In genomic region chr7:105602325-105603305, GRCh38 we compare ENCODE assay signal across 2 cellular contexts.
TF ChIP-seq lines count a peak whose summit lies in the region.

No MANE protein-coding gene starts in this region.

TF ChIP-seq in IMR-90, 13 proteins besides CTCF, POLR2A, EP300 and RAD21:
- TF ChIP-seq BHLHE40 (IDR thresholded peaks at IDR 0.05; ENCODE audit: low read depth, low read length) (no peak), CEBPB (IDR thresholded peaks at IDR 0.05; ENCODE audit: low read depth, low read length) (no peak), SMC3 (IDR thresholded peaks at IDR 0.05; ENCODE audit: low read depth, low read length) (no peak), MAZ (IDR thresholded peaks at IDR 0.05; ENCODE audit: borderline replicate concordance, low read depth, low read length) (no peak), CHD1 (IDR thresholded peaks at IDR 0.05; ENCODE audit: low read depth, low read length) (no peak), MXI1 (IDR thresholded peaks at IDR 0.05; ENCODE audit: borderline replicate concordance, low read depth, low read length) (no peak), RFX5 (IDR thresholded peaks at IDR 0.05; ENCODE audit: low read depth, low read length) (no peak), USF2 (IDR thresholded peaks at IDR 0.05; ENCODE audit: low read depth, low read length) (no peak), RCOR1 (IDR thresholded peaks at IDR 0.05; ENCODE audit: insufficient replicate concordance, low read length) (no peak), MAFK (IDR thresholded peaks at IDR 0.05; ENCODE audit: low read depth, low read length) (no peak), FOS (IDR thresholded peaks at IDR 0.05; ENCODE audit: low read depth, low read length) (no peak), NFE2L2 (IDR thresholded peaks at IDR 0.05; ENCODE audit: low read depth, low read length) (no peak), ELK1 (IDR thresholded peaks at IDR 0.05; ENCODE audit: borderline replicate concordance, low read depth, low read length) (no peak)

TF ChIP-seq in GM23338, 12 proteins besides CTCF, POLR2A, EP300 and RAD21:
- TF ChIP-seq EZH2phosphoT487 (IDR thresholded peaks at IDR 0.05; ENCODE audit: unreplicated experiment) (no peak), STAT1 (IDR thresholded peaks at IDR 0.05; ENCODE audit: unreplicated experiment) (no peak), ZNF462 (CRISPR knock-in tag; IDR thresholded peaks at IDR 0.05) (no peak), CREB1 (CRISPR knock-in tag; IDR thresholded peaks at IDR 0.05; ENCODE audit: low read depth) (no peak), POLR2AphosphoS5 (IDR thresholded peaks at IDR 0.05; ENCODE audit: low read depth) (no peak), REST (IDR thresholded peaks at IDR 0.05; ENCODE audit: unreplicated experiment) (no peak), ZNF331 (CRISPR knock-in tag; IDR thresholded peaks at IDR 0.05; ENCODE audit: low read depth) (no peak), EZH2 (IDR thresholded peaks at IDR 0.05; ENCODE audit: low read depth, unreplicated experiment) (no peak), ZNF114 (CRISPR knock-in tag; IDR thresholded peaks at IDR 0.05) (no peak)
